Comparison of ENCODE assay signal across 18 cellular contexts in the genomic region with DNA sequence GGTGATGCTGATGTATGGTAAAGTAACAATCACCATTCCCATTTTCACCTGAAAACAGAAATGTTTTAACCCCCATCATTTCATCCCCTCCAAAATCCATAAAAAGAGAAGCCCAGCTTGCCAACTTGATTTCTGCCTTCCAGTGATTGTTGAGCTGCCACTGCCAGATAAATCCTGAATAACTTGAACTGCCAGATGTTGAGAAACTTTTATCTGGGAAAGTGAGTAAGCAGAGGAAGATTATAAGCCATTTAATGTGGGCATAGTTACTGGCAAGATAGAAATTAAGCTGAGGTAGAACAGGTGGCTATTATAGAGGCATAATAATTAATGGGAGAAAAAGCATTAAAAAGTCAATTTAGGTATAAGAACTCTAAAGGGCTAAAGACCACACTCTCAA.
A peak's percentile ranks its signal among the peaks of the same experiment; 100 is the strongest.
DNase-seq lines count a peak whose midpoint lies in the region; ATAC-seq, FAIRE-seq and TF ChIP-seq lines count a peak whose summit lies in the region.
"Had no signal": no experiment of that assay in that cellular context is flagged by ENCODE, and none has a peak within 500 bp of the region (broad histone marks: within the 10 kb centered on the region; RNA-seq: fewer than 3 reads in every experiment).

No MANE protein-coding gene starts in this region.

- no peaks in the 10 kb centered on the region for H3K4me1 ChIP-seq in kidney (ENCODE audit: control insufficient read depth in 1 of 2, insufficient read depth in 1 of 2, low read depth in 1 of 2, low read length in 2 of 2)

- peak; percentile 51 for DNase-seq in DMS 273 treated with DMSO at 0.1 percent for 48 hours (lab: John Stamatoyannopoulos, UW)
- peak; percentile 33 to 47 for DNase-seq in NCI-H524 (lab: John Stamatoyannopoulos, UW)
- peak; percentile 82 for DNase-seq in epithelial cell of esophagus (ENCODE audit: low read depth)
- DNase-seq in kidney: no peak
- no peak for DNase-seq in activated T-cell treated with anti-CD3 and anti-CD28 coated beads, Interleukin-2, amount 50 U/mL, for 4 hours
- DNase-seq: C1 segment of cervical spinal cord; Calu3; CD4-positive, alpha-beta memory T cell; COR-L47; DMS79; EL; GDM1; H7; HCEC 1CT had no signal

- H3K9me3 Mint-ChIP-seq in activated T-cell treated with anti-CD3 and anti-CD28 coated beads, Interleukin-2, amount 50 U/mL, for 4 hours: no peaks in the 10 kb centered on the region

- H3K4me3 Mint-ChIP-seq in activated T-cell treated with anti-CD3 and anti-CD28 coated beads, Interleukin-2, amount 50 U/mL, for 4 hours: no peak overlapping the region
- H3K4me3 Mint-ChIP-seq: CD4-positive, alpha-beta memory T cell had no signal

- no peak overlapping the region for H3K4me3 ChIP-seq in epithelial cell of esophagus (ENCODE audit: low read length)
- H3K4me3 ChIP-seq in kidney (ENCODE audit: low read length in 2 of 2): no peak overlapping the region
- H3K4me3 ChIP-seq: GM12878 had no signal

- H3K9me3 ChIP-seq in kidney (ENCODE audit: control insufficient read depth in 1 of 2, low read length in 2 of 2): no peaks in the 10 kb centered on the region

- H3K36me3 Mint-ChIP-seq in activated T-cell treated with anti-CD3 and anti-CD28 coated beads, Interleukin-2, amount 50 U/mL, for 4 hours (ENCODE audit: insufficient read depth): no peaks in the 10 kb centered on the region
- H3K36me3 Mint-ChIP-seq: CD4-positive, alpha-beta memory T cell had no signal

- H3K9ac ChIP-seq in kidney (ENCODE audit: low read length in 2 of 2): no peak overlapping the region

- H3K36me3 ChIP-seq in kidney (ENCODE audit: control insufficient read depth in 1 of 2, insufficient read depth in 2 of 2, low read length in 2 of 2): no peaks in the 10 kb centered on the region

- H3K27me3 Mint-ChIP-seq in activated T-cell treated with anti-CD3 and anti-CD28 coated beads, Interleukin-2, amount 50 U/mL, for 4 hours (ENCODE audit: low read depth): no peaks in the 10 kb centered on the region
- H3K27me3 Mint-ChIP-seq: CD4-positive, alpha-beta memory T cell had no signal

- TF ChIP-seq CTCF in epithelial cell of esophagus (IDR thresholded peaks at IDR 0.05; ENCODE audit: insufficient read depth, low read depth, low read length, missing control alignments) (no peak), kidney (IDR thresholded peaks at IDR 0.05; ENCODE audit: borderline replicate concordance, extremely low read depth, insufficient read depth) (no peak)

- intact Hi-C loops in kidney (cut with DNase I): no loop called here

- FAIRE-seq in kidney (lab: Jason Lieb, UNC): no peak
- FAIRE-seq: GM12878, GM19239, H1 had no signal

- no peak for ATAC-seq in GM19463 (IDR thresholded peaks at IDR 0.05; ENCODE audit: unreplicated experiment)
- ATAC-seq in activated T-cell treated with anti-CD3 and anti-CD28 coated beads, Interleukin-2, amount 50 U/mL, for 4 hours: no peak
- ATAC-seq: GM12878 had no signal

- no peak overlapping the region for H3K27ac ChIP-seq in kidney (ENCODE audit: low read depth in 2 of 2, low read length in 2 of 2)

- no peaks in the 10 kb centered on the region for H3K4me1 Mint-ChIP-seq in activated T-cell treated with anti-CD3 and anti-CD28 coated beads, Interleukin-2, amount 50 U/mL, for 4 hours (ENCODE audit: low read depth)
- H3K4me1 Mint-ChIP-seq: CD4-positive, alpha-beta memory T cell had no signal

Comparison
In these comparisons a context has a peak if more than half of its experiments do, and no peak if none do; other contexts are left out.
1. DNase-seq: peak in DMS 273 treated with DMSO at 0.1 percent for 48 hours (single experiment), NCI-H524 (2 of 2) and epithelial cell of esophagus (single experiment); none in kidney (single experiment) and activated T-cell treated with anti-CD3 and anti-CD28 coated beads, Interleukin-2, amount 50 U/mL, for 4 hours (single experiment).